26 cellular contexts compared by ENCODE assay signal in genomic region chr5:139494832-139495231, GRCh38. TPM values are rescaled to one million over a fixed set of nuclear protein-coding genes. Genes with fewer than 3 reads are reported as not detected.
DNase-seq lines count a peak whose midpoint lies in the region; ATAC-seq, FAIRE-seq and TF ChIP-seq lines count a peak whose summit lies in the region.
"Had no signal": no experiment of that assay in that cellular context is flagged by ENCODE, and none has a peak within 500 bp of the region (broad histone marks: within the 10 kb centered on the region; RNA-seq: fewer than 3 reads in every experiment).

No MANE protein-coding gene starts in this region.

- no peaks in the 10 kb centered on the region for H3K9me3 Mint-ChIP-seq in HFFc6
- no peaks in the 10 kb centered on the region for H3K9me3 Mint-ChIP-seq in astrocyte (ENCODE audit: unreplicated experiment)
- H3K9me3 Mint-ChIP-seq: activated naive CD8-positive, alpha-beta T cell treated with anti-CD3 and anti-CD28 coated beads, Interleukin-2, amount 10 ng/mL, durations not matched to agents 7 days and 5 days; activated T-helper 1 cell treated with anti-CD3 and anti-CD28 coated beads, Interleukin-12 subunit alpha, Interleukin-12 subunit beta, Interleukin-2, Interleukin-4 antibody, amounts not matched to agents 30 ng/mL and 10 ng/mL and 1 ng/mL, durations not matched to agents 14 hours and 24 hours and 36 hours; CD14-positive monocyte; central memory CD8-positive, alpha-beta T cell; effector memory CD8-positive, alpha-beta T cell had no signal

- H3K27ac ChIP-seq in ACC112 (ENCODE audit: low read depth, low read length) (peak overlapping the region; percentile 81), astrocyte (ENCODE audit: low read depth, low read length) (no peak overlapping the region)
- H3K27ac ChIP-seq: KMS-11 had no signal

- H3K79me2 ChIP-seq in ACC112 (ENCODE audit: control insufficient read depth, insufficient read depth, low read length, unreplicated experiment) = no peaks in the 10 kb centered on the region
- H3K79me2 ChIP-seq in astrocyte (ENCODE audit: insufficient read depth, low read length) = no peaks in the 10 kb centered on the region

- ATAC-seq in GM21423 (IDR thresholded peaks at IDR 0.05; ENCODE audit: unreplicated experiment) = no peak
- ATAC-seq: effector memory CD8-positive, alpha-beta T cell; gastrocnemius medialis had no signal

- no peaks in the 10 kb centered on the region for H3K9me3 ChIP-seq in astrocyte (ENCODE audit: insufficient read depth, low read depth, low read length)
- H3K9me3 ChIP-seq: gastrocnemius medialis, mucosa of descending colon had no signal

- no peaks in the 10 kb centered on the region for H3K27me3 ChIP-seq in ACC112 (ENCODE audit: insufficient read depth, low read length)
- H3K27me3 ChIP-seq in astrocyte (ENCODE audit: insufficient read depth, low read length) = no peaks in the 10 kb centered on the region
- H3K27me3 ChIP-seq: gastrocnemius medialis had no signal

- H3K4me3 ChIP-seq in ACC112 (ENCODE audit: low read depth, low read length) = no peak overlapping the region
- H3K4me3 ChIP-seq in astrocyte (ENCODE audit: insufficient read depth, low read depth, low read length) = no peak overlapping the region
- no peak overlapping the region for H3K4me3 ChIP-seq in fibroblast of pulmonary artery (replicated peaks; ENCODE audit: low read depth, low read length)
- H3K4me3 ChIP-seq: gastrocnemius medialis, mucosa of descending colon had no signal

- H3K4me1 Mint-ChIP-seq in HFFc6 (ENCODE audit: low read depth) = peaks cover 61% of the 10 kb centered on the region
- peaks cover 10% of the 10 kb centered on the region for H3K4me1 Mint-ChIP-seq in astrocyte (ENCODE audit: low read depth, unreplicated experiment)
- H3K4me1 Mint-ChIP-seq: central memory CD8-positive, alpha-beta T cell had no signal

- H3K4me1 ChIP-seq in ACC112 (ENCODE audit: control insufficient read depth, insufficient read depth, low read length, unreplicated experiment) = peaks cover 37% of the 10 kb centered on the region
- peaks cover 30% of the 10 kb centered on the region for H3K4me1 ChIP-seq in astrocyte (ENCODE audit: insufficient read depth, low read length)

- TF ChIP-seq CTCF in HFFc6 (IDR thresholded peaks at IDR 0.05) (no peak), astrocyte (IDR thresholded peaks at IDR 0.05; ENCODE audit: insufficient read depth, low read depth, low read length) (no peak), fibroblast of pulmonary artery (IDR thresholded peaks at IDR 0.05; ENCODE audit: low read length, missing control alignments) (no peak)

- H3K27me3 Mint-ChIP-seq in HFFc6 (ENCODE audit: insufficient read depth) (no peaks in the 10 kb centered on the region), astrocyte (ENCODE audit: low read depth, unreplicated experiment) (peaks cover 10% of the 10 kb centered on the region)
- H3K27me3 Mint-ChIP-seq: central memory CD8-positive, alpha-beta T cell; effector memory CD8-positive, alpha-beta T cell had no signal

- DNase-seq in HFFc6 (peak; percentile 74), astrocyte (ENCODE audit: low read depth) (peak; percentile 49), fibroblast of pulmonary artery (ENCODE audit: low read depth) (peak; percentile 79), RKO (ENCODE audit: low spot score) (no peak), HK-2 (ENCODE audit: unreplicated experiment) (no peak), KG1 (lab: John Stamatoyannopoulos, UW) (no peak)
- DNase-seq: 8988T; activated CD4-positive, alpha-beta T cell treated with anti-CD3 and anti-CD28 coated beads for 1 hour; activated naive CD8-positive, alpha-beta T cell treated with anti-CD3 and anti-CD28 coated beads, Interleukin-2, amount 10 ng/mL, durations not matched to agents 7 days and 5 days; effector memory CD8-positive, alpha-beta T cell; gastrocnemius medialis; mucosa of descending colon; NCI-H1092 treated with DMSO at 0.1 percent for 48 hours; NCI-H2081 treated with DMSO at 0.1 percent for 48 hours; NCI-H69; stimulated activated CD4-positive, alpha-beta T cell treated with anti-CD3 and anti-CD28 coated beads, Interleukin-12 subunit alpha, Interleukin-12 subunit beta, amount 100 ng/mL, for 4 hours; T1000 had no signal

- H3K4me3 Mint-ChIP-seq in HFFc6 (peak overlapping the region; percentile 65), astrocyte (ENCODE audit: unreplicated experiment) (no peak overlapping the region)
- H3K4me3 Mint-ChIP-seq: activated naive CD8-positive, alpha-beta T cell treated with anti-CD3 and anti-CD28 coated beads, Interleukin-2, amount 10 ng/mL, durations not matched to agents 7 days and 5 days; activated T-helper 1 cell treated with anti-CD3 and anti-CD28 coated beads, Interleukin-12 subunit alpha, Interleukin-12 subunit beta, Interleukin-2, Interleukin-4 antibody, amounts not matched to agents 30 ng/mL and 10 ng/mL and 1 ng/mL, durations not matched to agents 14 hours and 24 hours and 36 hours; CD14-positive monocyte; central memory CD8-positive, alpha-beta T cell; effector memory CD8-positive, alpha-beta T cell had no signal

- no peaks in the 10 kb centered on the region for H4K20me1 ChIP-seq in astrocyte (ENCODE audit: insufficient read depth, low read length)

- H3K36me3 Mint-ChIP-seq in HFFc6 (ENCODE audit: low read depth) = no peaks in the 10 kb centered on the region
- peaks cover 2% of the 10 kb centered on the region for H3K36me3 Mint-ChIP-seq in astrocyte (ENCODE audit: low read depth, unreplicated experiment)
- H3K36me3 Mint-ChIP-seq: activated naive CD8-positive, alpha-beta T cell treated with anti-CD3 and anti-CD28 coated beads, Interleukin-2, amount 10 ng/mL, durations not matched to agents 7 days and 5 days; CD14-positive monocyte had no signal

- peak overlapping the region; percentile 44 for H3K4me2 ChIP-seq in astrocyte (ENCODE audit: low read length)
- H3K4me2 ChIP-seq: KMS-11 had no signal

- no peak for FAIRE-seq in astrocyte (lab: Jason Lieb, UNC)
- FAIRE-seq: H54 had no signal

- H2AFZ ChIP-seq in ACC112 (ENCODE audit: low read length, unreplicated experiment) = peak overlapping the region; percentile 36
- H2AFZ ChIP-seq in astrocyte (ENCODE audit: low read depth, low read length) = peak overlapping the region; percentile 8

- H3K9ac ChIP-seq in astrocyte (ENCODE audit: low read length) = no peak overlapping the region
- H3K9ac ChIP-seq: KMS-11 had no signal

- H3K36me3 ChIP-seq in ACC112 (ENCODE audit: insufficient read depth, low read length) (no peaks in the 10 kb centered on the region), astrocyte (ENCODE audit: insufficient read depth, low read length) (no peaks in the 10 kb centered on the region)
- H3K36me3 ChIP-seq: gastrocnemius medialis had no signal

- H3K27ac Mint-ChIP-seq in HFFc6 (peak overlapping the region; percentile 96), astrocyte (ENCODE audit: unreplicated experiment) (no peak overlapping the region)
- H3K27ac Mint-ChIP-seq: activated naive CD8-positive, alpha-beta T cell treated with anti-CD3 and anti-CD28 coated beads, Interleukin-2, amount 10 ng/mL, durations not matched to agents 7 days and 5 days; activated T-helper 1 cell treated with anti-CD3 and anti-CD28 coated beads, Interleukin-12 subunit alpha, Interleukin-12 subunit beta, Interleukin-2, Interleukin-4 antibody, amounts not matched to agents 30 ng/mL and 10 ng/mL and 1 ng/mL, durations not matched to agents 14 hours and 24 hours and 36 hours had no signal

RNA-seq across cellular contexts. Expression of gene STING1, which starts 12.3 kb away (rescaled TPM):
- 10 to 100 TPM; 68.8 to 99.6 (median 87.9) TPM for total RNA-seq in HFFc6 (2021; fragmentation: NEBNext Ultra II Directional; extraction: Animal tissue kit (Norgen Biotek cat#: 25700))
- 1.8 and 3.3 TPM in 2 replicates for total RNA-seq in astrocyte

RNA-seq across cellular contexts. Expression of gene SMIM33, which starts 24.0 kb away (rescaled TPM):
- total RNA-seq in HFFc6 (2021; fragmentation: NEBNext Ultra II Directional; extraction: Animal tissue kit (Norgen Biotek cat#: 25700)) = not detected
- total RNA-seq in astrocyte = not detected in 2 replicates
- total RNA-seq: gastrocnemius medialis, left lobe of liver, renal cortical epithelial cell had no signal

RNA-seq across cellular contexts. Expression of gene ECSCR, which starts 32.3 kb away (rescaled TPM):
- total RNA-seq in HFFc6 (2021; fragmentation: NEBNext Ultra II Directional; extraction: Animal tissue kit (Norgen Biotek cat#: 25700)) = under 1 TPM; 0.28 to 0.91 (median 0.83) TPM
- total RNA-seq in astrocyte = 0.96 and 1.00 TPM in 2 replicates
- total RNA-seq: activated naive CD8-positive, alpha-beta T cell treated with anti-CD3 and anti-CD28 coated beads, Interleukin-2, amount 10 ng/mL, durations not matched to agents 7 days and 5 days had no signal

RNA-seq across cellular contexts. Expression of gene DNAJC18, which starts 55.5 kb away (rescaled TPM):
- total RNA-seq in HFFc6 (2021; fragmentation: NEBNext Ultra II Directional; extraction: Animal tissue kit (Norgen Biotek cat#: 25700)) = 10 to 100 TPM; 14.3 to 19.9 (median 18.2) TPM
- total RNA-seq in astrocyte = 18.8 and 21.4 TPM in 2 replicates

Comparison
In these comparisons a context has a peak if more than half of its experiments do, and no peak if none do; other contexts are left out.
1. DNase-seq: peak in HFFc6 (single experiment), astrocyte (single experiment) and fibroblast of pulmonary artery (single experiment); none in RKO (single experiment), HK-2 (single experiment) and KG1 (single experiment).
2. RNA of gene STING1, which starts 12.3 kb away (total RNA-seq): 68.8 to 99.6 TPM in HFFc6; 1.8 to 3.3 TPM in astrocyte; every median in the first group is over 10 times any median in the second.